Comparison of ENCODE assay signal across 1 cellular context in genomic region chr3:142029052-142029642, GRCh38.
TF ChIP-seq lines count a peak whose summit lies in the region.

No MANE protein-coding gene starts in this region.

TF ChIP-seq in K562, 482 proteins besides CTCF, POLR2A, EP300 and RAD21 (continued from another document and continues in another):
- TF ChIP-seq, protein P1, sequence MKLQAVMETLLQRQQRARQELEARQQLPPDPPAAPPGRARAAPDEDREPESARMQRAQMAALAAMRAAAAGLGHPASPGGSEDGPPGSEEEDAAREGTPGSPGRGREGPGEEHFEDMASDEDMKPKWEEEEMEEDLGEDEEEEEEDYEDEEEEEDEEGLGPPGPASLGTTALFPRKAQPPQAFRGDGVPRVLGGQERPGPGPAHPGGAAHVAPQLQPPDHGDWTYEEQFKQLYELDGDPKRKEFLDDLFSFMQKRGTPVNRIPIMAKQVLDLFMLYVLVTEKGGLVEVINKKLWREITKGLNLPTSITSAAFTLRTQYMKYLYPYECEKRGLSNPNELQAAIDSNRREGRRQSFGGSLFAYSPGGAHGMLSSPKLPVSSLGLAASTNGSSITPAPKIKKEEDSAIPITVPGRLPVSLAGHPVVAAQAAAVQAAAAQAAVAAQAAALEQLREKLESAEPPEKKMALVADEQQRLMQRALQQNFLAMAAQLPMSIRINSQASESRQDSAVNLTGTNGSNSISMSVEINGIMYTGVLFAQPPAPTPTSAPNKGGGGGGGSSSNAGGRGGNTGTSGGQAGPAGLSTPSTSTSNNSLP (IDR thresholded peaks at IDR 0.05; ENCODE audit: borderline replicate concordance, low read depth, low read length): peak; percentile 61; the same call in 1 of the 2 replicates
- TF ChIP-seq CCNT2 (IDR thresholded peaks at IDR 0.05; ENCODE audit: borderline replicate concordance, extremely low read depth, insufficient read length, low read depth, low read length): no peak
- TF ChIP-seq OTX1 (CRISPR knock-in tag; IDR thresholded peaks at IDR 0.05): no peak
- TF ChIP-seq, protein P2, sequence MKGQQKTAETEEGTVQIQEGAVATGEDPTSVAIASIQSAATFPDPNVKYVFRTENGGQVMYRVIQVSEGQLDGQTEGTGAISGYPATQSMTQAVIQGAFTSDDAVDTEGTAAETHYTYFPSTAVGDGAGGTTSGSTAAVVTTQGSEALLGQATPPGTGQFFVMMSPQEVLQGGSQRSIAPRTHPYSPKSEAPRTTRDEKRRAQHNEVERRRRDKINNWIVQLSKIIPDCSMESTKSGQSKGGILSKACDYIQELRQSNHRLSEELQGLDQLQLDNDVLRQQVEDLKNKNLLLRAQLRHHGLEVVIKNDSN (CRISPR knock-in tag; IDR thresholded peaks at IDR 0.05): no peak
- TF ChIP-seq ZNF175 (CRISPR knock-in tag; IDR thresholded peaks at IDR 0.05; ENCODE audit: low read depth): no peak
- TF ChIP-seq RCOR1 (IDR thresholded peaks at IDR 0.05; ENCODE audit: borderline replicate concordance in 1 of 2, low read depth in 2 of 2, low read length in 2 of 2): peak in 1 of 2 experiments; percentile 28; a peak in 1 of 4 replicates
- TF ChIP-seq PYGO2 (tag; IDR thresholded peaks at IDR 0.05): no peak
- TF ChIP-seq SMARCA4 (IDR thresholded peaks at IDR 0.05): peak; percentile 62; the same call in 1 of the 2 replicates
- TF ChIP-seq MEIS2 (IDR thresholded peaks at IDR 0.05; ENCODE audit: partially characterized antibody): peak; percentile 92
- no peak for TF ChIP-seq SAFB2 (IDR thresholded peaks at IDR 0.05; ENCODE audit: borderline replicate concordance, low read depth, low read length, severe bottlenecking)
- 0 out of 2 replicates have a peak, but pooled peaks have one; percentile 44 for TF ChIP-seq GTF2E2 (tag; IDR thresholded peaks at IDR 0.05)
- TF ChIP-seq ZBTB43 (CRISPR knock-in tag; IDR thresholded peaks at IDR 0.05): no peak
- no peak for TF ChIP-seq HDAC6 (IDR thresholded peaks at IDR 0.05; ENCODE audit: low read depth, low read length)
- TF ChIP-seq ZNF75A (CRISPR knock-in tag; IDR thresholded peaks at IDR 0.05): no peak
- TF ChIP-seq PTBP1 (IDR thresholded peaks at IDR 0.05; ENCODE audit: low read depth, low read length): no peak
- TF ChIP-seq NRF1 (conservative IDR thresholded peaks at IDR 0.05 in 1 of 2, IDR thresholded peaks at IDR 0.05 in 1 of 2): no peak
- no peak for TF ChIP-seq TCFL5 (CRISPR knock-in tag; conservative IDR thresholded peaks at IDR 0.05)
- TF ChIP-seq ZNF384 (IDR thresholded peaks at IDR 0.05; ENCODE audit: low read depth, low read length): peak; percentile 92
- TF ChIP-seq RBM22 (IDR thresholded peaks at IDR 0.05; ENCODE audit: low read depth, low read length, poor library complexity, severe bottlenecking): no peak
- TF ChIP-seq ARID1B (IDR thresholded peaks at IDR 0.05): peak; percentile 58
- TF ChIP-seq JUN (IDR thresholded peaks at IDR 0.05; ENCODE audit: borderline replicate concordance, low read depth, low read length): no peak
- TF ChIP-seq JUN (CRISPR knock-in tag; IDR thresholded peaks at IDR 0.05; ENCODE audit: borderline replicate concordance): no peak
- TF ChIP-seq GATA2 (CRISPR knock-in tag; IDR thresholded peaks at IDR 0.05): no peak
- TF ChIP-seq TARDBP (IDR thresholded peaks at IDR 0.05): no peak
- TF ChIP-seq, protein P3, sequence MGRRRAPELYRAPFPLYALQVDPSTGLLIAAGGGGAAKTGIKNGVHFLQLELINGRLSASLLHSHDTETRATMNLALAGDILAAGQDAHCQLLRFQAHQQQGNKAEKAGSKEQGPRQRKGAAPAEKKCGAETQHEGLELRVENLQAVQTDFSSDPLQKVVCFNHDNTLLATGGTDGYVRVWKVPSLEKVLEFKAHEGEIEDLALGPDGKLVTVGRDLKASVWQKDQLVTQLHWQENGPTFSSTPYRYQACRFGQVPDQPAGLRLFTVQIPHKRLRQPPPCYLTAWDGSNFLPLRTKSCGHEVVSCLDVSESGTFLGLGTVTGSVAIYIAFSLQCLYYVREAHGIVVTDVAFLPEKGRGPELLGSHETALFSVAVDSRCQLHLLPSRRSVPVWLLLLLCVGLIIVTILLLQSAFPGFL (CRISPR knock-in tag; IDR thresholded peaks at IDR 0.05): no peak
- TF ChIP-seq CREB3L1 (IDR thresholded peaks at IDR 0.05; ENCODE audit: borderline replicate concordance, low read depth): no peak
- no peak for TF ChIP-seq ZNF224 (CRISPR knock-in tag; IDR thresholded peaks at IDR 0.05)
- TF ChIP-seq MIER1 (IDR thresholded peaks at IDR 0.05; ENCODE audit: low read depth): no peak
- no peak for TF ChIP-seq NCOR1 (IDR thresholded peaks at IDR 0.05)
- TF ChIP-seq ZBTB7A (IDR thresholded peaks at IDR 0.05; ENCODE audit: borderline replicate concordance, control insufficient read depth, low read depth, low read length): no peak
- no peak for TF ChIP-seq SRSF3 (IDR thresholded peaks at IDR 0.05; ENCODE audit: insufficient read depth, low read length)
- peak; percentile 37; the same call in 1 of the 2 replicates for TF ChIP-seq HMBOX1 (IDR thresholded peaks at IDR 0.05)
- TF ChIP-seq POLR3A (IDR thresholded peaks at IDR 0.05; ENCODE audit: borderline replicate concordance, extremely low read depth, insufficient read depth, insufficient read length): no peak
- no peak for TF ChIP-seq ELF2 (CRISPR knock-in tag; IDR thresholded peaks at IDR 0.05)
- TF ChIP-seq TEAD4 (IDR thresholded peaks at IDR 0.05; ENCODE audit: low read length): peak; percentile 43; the same call in 1 of the 2 replicates
- TF ChIP-seq TEAD4 (CRISPR knock-in tag; IDR thresholded peaks at IDR 0.05; ENCODE audit: borderline replicate concordance): no peak
- TF ChIP-seq ZNF398 (CRISPR knock-in tag; IDR thresholded peaks at IDR 0.05): no peak
- TF ChIP-seq CGGBP1 (CRISPR knock-in tag; IDR thresholded peaks at IDR 0.05): no peak; the same call in 1 of the 2 replicates
- TF ChIP-seq SMAD3 (CRISPR knock-in tag; conservative IDR thresholded peaks at IDR 0.05): no peak
- TF ChIP-seq POLR2AphosphoS5 (IDR thresholded peaks at IDR 0.05; ENCODE audit: control insufficient read depth, insufficient read depth, low read depth, low read length): 0 out of 2 replicates have a peak, but pooled peaks have one; percentile 49
- no peak for TF ChIP-seq GABPB2 (CRISPR knock-in tag; conservative IDR thresholded peaks at IDR 0.05)
- TF ChIP-seq ZNF282 (CRISPR knock-in tag; IDR thresholded peaks at IDR 0.05): no peak
- no peak for TF ChIP-seq MCM2 (IDR thresholded peaks at IDR 0.05; ENCODE audit: low read depth)
- TF ChIP-seq CBFA2T3 (IDR thresholded peaks at IDR 0.05): peak; percentile 68
- TF ChIP-seq FOXM1 (IDR thresholded peaks at IDR 0.05; ENCODE audit: low read depth): peak; percentile 60
- TF ChIP-seq FOXM1 (CRISPR knock-in tag; IDR thresholded peaks at IDR 0.05; ENCODE audit: low read depth): no peak
- TF ChIP-seq CREB5 (CRISPR knock-in tag; IDR thresholded peaks at IDR 0.05): no peak
- TF ChIP-seq TEAD2 (tag; IDR thresholded peaks at IDR 0.05): no peak
- no peak for TF ChIP-seq FOXJ3 (CRISPR knock-in tag; IDR thresholded peaks at IDR 0.05)
- peak; percentile 31 for TF ChIP-seq TAF1 (IDR thresholded peaks at IDR 0.05; ENCODE audit: control insufficient read depth, extremely low read depth, insufficient read depth, low read length, severe bottlenecking)
- no peak for TF ChIP-seq DLX4 (CRISPR knock-in tag; IDR thresholded peaks at IDR 0.05)
- no peak for TF ChIP-seq ZBTB1 (CRISPR knock-in tag; IDR thresholded peaks at IDR 0.05; ENCODE audit: borderline replicate concordance, low read depth)
- TF ChIP-seq SMC3 (conservative IDR thresholded peaks at IDR 0.05; ENCODE audit: insufficient read depth, low read depth, low read length): no peak
- no peak for TF ChIP-seq NFE2L1 (tag; IDR thresholded peaks at IDR 0.05; ENCODE audit: borderline replicate concordance, low read depth)
- no peak for TF ChIP-seq ZNF717 (CRISPR knock-in tag; IDR thresholded peaks at IDR 0.05)
- TF ChIP-seq XRCC5 (IDR thresholded peaks at IDR 0.05; ENCODE audit: low read depth, low read length): no peak
- TF ChIP-seq HDAC1 (IDR thresholded peaks at IDR 0.05): 0 out of 4 replicates have a peak, but pooled peaks of 1 of the 2 experiments have one; percentile 20
- TF ChIP-seq ZNF77 (CRISPR knock-in tag; IDR thresholded peaks at IDR 0.05): no peak
- no peak for TF ChIP-seq FUS (optimal IDR thresholded peaks at IDR 0.05; ENCODE audit: low read depth, low read length)
